In genomic region chr1:246583448-246584185, GRCh38 we compare ENCODE assay signal across 8 cellular contexts. TPM values are rescaled to one million over a fixed set of nuclear protein-coding genes. Genes with fewer than 3 reads are reported as not detected.
DNase-seq lines count a peak whose midpoint lies in the region; ATAC-seq and TF ChIP-seq lines count a peak whose summit lies in the region.

No MANE protein-coding gene starts in this region.

- peak overlapping the region in 3 of 5 experiments; percentile 23 to 59 (median 36) for H3K27ac Mint-ChIP-seq in brain
- H3K27ac Mint-ChIP-seq in mesothelial cell of epicardium, result peak overlapping the region; percentile 83

- ATAC-seq in GM21619 (IDR thresholded peaks at IDR 0.05; ENCODE audit: unreplicated experiment), result no peak

- peaks cover 16% of the 10 kb centered on the region for H3K36me3 Mint-ChIP-seq in brain
- H3K36me3 Mint-ChIP-seq in mesothelial cell of epicardium, result peaks cover 8% of the 10 kb centered on the region

- DNase-seq in Ammon's horn (ENCODE audit: low spot score), result peak; percentile 34
- DNase-seq in LoVo (ENCODE audit: low spot score), result peak; percentile 34
- DNase-seq in mesothelial cell of epicardium (ENCODE audit: low spot score in 2 of 2, unreplicated experiment in 2 of 2), result no peak
- DNase-seq in T1000 (lab: John Stamatoyannopoulos, UW), result no peak
- DNase-seq in stimulated activated CD4-positive, alpha-beta T cell treated with anti-CD3 and anti-CD28 coated beads, Interleukin-4, amount 100 ng/mL, for 24 hours, result no peak
- DNase-seq in kidney glomerular epithelial cell (lab: John Stamatoyannopoulos, UW), result no peak

- no peaks in the 10 kb centered on the region for H3K9me3 Mint-ChIP-seq in brain
- no peaks in the 10 kb centered on the region for H3K9me3 Mint-ChIP-seq in mesothelial cell of epicardium

- H3K27me3 Mint-ChIP-seq in brain (no peaks in the 10 kb centered on the region), mesothelial cell of epicardium (ENCODE audit: low read depth) (no peaks in the 10 kb centered on the region)

- peaks cover 42% of the 10 kb centered on the region for H3K4me1 Mint-ChIP-seq in brain
- peaks cover 44% of the 10 kb centered on the region for H3K4me1 Mint-ChIP-seq in mesothelial cell of epicardium

- H3K4me3 Mint-ChIP-seq in brain, result peak overlapping the region in 1 of 5 experiments; percentile 2
- H3K4me3 Mint-ChIP-seq in mesothelial cell of epicardium, result no peak overlapping the region

- TF ChIP-seq CTCF in brain (conservative IDR thresholded peaks at IDR 0.05) (no peak), mesothelial cell of epicardium (IDR thresholded peaks at IDR 0.05; ENCODE audit: unreplicated experiment) (no peak)

RNA-seq across cellular contexts. Expression of gene CNST, which starts 17.4 kb away (rescaled TPM):
- polyA plus RNA-seq in brain (ENCODE audit: insufficient read depth, low read depth, low replicate concordance), result 12.7 TPM
- 18.0 to 21.1 TPM (median 21.0 TPM) in 3 replicates for total RNA-seq in mesothelial cell of epicardium

RNA-seq across cellular contexts. Expression of gene TFB2M, which starts 17.6 kb away (rescaled TPM):
- polyA plus RNA-seq in brain (ENCODE audit: insufficient read depth, low read depth, low replicate concordance), result 4.3 TPM
- 12.1 to 12.7 TPM (median 12.7 TPM) in 3 replicates for total RNA-seq in mesothelial cell of epicardium

Comparison
In these comparisons a context has a peak if more than half of its experiments do, and no peak if none do; other contexts are left out.
1. DNase-seq: peak in Ammon's horn (single experiment) and LoVo (single experiment); none in mesothelial cell of epicardium (0 of 2), T1000 (single experiment), stimulated activated CD4-positive, alpha-beta T cell treated with anti-CD3 and anti-CD28 coated beads, Interleukin-4, amount 100 ng/mL, for 24 hours (single experiment) and kidney glomerular epithelial cell (single experiment).